In the genomic region with DNA sequence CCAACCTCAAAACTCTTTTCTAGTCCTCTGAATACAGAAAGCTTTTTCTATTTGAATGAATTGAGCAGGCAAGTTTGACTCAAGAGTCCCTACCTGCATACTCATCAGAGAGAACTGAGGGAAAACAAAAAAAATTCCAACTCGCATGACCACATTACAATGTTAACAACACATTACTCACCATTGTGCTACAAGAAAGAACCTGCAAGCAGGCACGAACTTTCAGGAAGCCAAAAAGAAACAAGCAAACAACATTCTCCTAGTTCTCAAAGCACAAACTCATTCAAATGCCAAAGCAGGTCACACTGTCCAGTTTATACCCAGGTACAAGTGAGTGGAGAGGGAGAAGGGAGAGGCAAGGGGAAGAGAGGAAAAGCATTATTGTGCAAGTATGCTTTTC, we compare ENCODE assay signal across 1 cellular context.
TF ChIP-seq lines count a peak whose summit lies in the region.

No MANE protein-coding gene starts in this region.

TF ChIP-seq in A549, 52 proteins besides CTCF, POLR2A, EP300 and RAD21 (continued from another document):
- TF ChIP-seq, protein P1, sequence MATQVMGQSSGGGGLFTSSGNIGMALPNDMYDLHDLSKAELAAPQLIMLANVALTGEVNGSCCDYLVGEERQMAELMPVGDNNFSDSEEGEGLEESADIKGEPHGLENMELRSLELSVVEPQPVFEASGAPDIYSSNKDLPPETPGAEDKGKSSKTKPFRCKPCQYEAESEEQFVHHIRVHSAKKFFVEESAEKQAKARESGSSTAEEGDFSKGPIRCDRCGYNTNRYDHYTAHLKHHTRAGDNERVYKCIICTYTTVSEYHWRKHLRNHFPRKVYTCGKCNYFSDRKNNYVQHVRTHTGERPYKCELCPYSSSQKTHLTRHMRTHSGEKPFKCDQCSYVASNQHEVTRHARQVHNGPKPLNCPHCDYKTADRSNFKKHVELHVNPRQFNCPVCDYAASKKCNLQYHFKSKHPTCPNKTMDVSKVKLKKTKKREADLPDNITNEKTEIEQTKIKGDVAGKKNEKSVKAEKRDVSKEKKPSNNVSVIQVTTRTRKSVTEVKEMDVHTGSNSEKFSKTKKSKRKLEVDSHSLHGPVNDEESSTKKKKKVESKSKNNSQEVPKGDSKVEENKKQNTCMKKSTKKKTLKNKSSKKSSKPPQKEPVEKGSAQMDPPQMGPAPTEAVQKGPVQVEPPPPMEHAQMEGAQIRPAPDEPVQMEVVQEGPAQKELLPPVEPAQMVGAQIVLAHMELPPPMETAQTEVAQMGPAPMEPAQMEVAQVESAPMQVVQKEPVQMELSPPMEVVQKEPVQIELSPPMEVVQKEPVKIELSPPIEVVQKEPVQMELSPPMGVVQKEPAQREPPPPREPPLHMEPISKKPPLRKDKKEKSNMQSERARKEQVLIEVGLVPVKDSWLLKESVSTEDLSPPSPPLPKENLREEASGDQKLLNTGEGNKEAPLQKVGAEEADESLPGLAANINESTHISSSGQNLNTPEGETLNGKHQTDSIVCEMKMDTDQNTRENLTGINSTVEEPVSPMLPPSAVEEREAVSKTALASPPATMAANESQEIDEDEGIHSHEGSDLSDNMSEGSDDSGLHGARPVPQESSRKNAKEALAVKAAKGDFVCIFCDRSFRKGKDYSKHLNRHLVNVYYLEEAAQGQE (IDR thresholded peaks at IDR 0.05): no peak
- TF ChIP-seq TFCP2L1 (CRISPR knock-in tag; IDR thresholded peaks at IDR 0.05): no peak
- TF ChIP-seq ZNF302 (CRISPR knock-in tag; IDR thresholded peaks at IDR 0.05): no peak
- TF ChIP-seq, protein P2, sequence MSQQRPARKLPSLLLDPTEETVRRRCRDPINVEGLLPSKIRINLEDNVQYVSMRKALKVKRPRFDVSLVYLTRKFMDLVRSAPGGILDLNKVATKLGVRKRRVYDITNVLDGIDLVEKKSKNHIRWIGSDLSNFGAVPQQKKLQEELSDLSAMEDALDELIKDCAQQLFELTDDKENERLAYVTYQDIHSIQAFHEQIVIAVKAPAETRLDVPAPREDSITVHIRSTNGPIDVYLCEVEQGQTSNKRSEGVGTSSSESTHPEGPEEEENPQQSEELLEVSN (IDR thresholded peaks at IDR 0.05; ENCODE audit: borderline replicate concordance, low read depth): no peak
- TF ChIP-seq CBX2 (IDR thresholded peaks at IDR 0.05; ENCODE audit: borderline replicate concordance, low read depth): no peak
- no peak for TF ChIP-seq NR3C1 (IDR thresholded peaks at IDR 0.05)
